ENCODE assay signal across 9 cellular contexts in genomic region chr1:21607549-21608529, GRCh38.
DNase-seq lines count a peak whose midpoint lies in the region; ATAC-seq and TF ChIP-seq lines count a peak whose summit lies in the region.
"Had no signal": no experiment of that assay in that cellular context is flagged by ENCODE, and none has a peak within 500 bp of the region (broad histone marks: within the 10 kb centered on the region; RNA-seq: fewer than 3 reads in every experiment).

No MANE protein-coding gene starts in this region.

- in situ Hi-C loops in brain microvascular endothelial cell (cut with HindIII; ENCODE audit: low pct_ligation_motif_present, low sequenced_read_pairs): no loop called here

- peak; percentile 74 for ATAC-seq in HG02610 (IDR thresholded peaks at IDR 0.05; ENCODE audit: unreplicated experiment)
- ATAC-seq in HG02884 (IDR thresholded peaks at IDR 0.05; ENCODE audit: unreplicated experiment): no peak
- ATAC-seq in GM21526 (IDR thresholded peaks at IDR 0.05; ENCODE audit: low FRiP score, unreplicated experiment): no peak

- no peak for TF ChIP-seq CTCF in brain microvascular endothelial cell (IDR thresholded peaks at IDR 0.05; ENCODE audit: low read depth, low read length, missing control alignments)

- H3K27ac ChIP-seq in brain microvascular endothelial cell: no peak overlapping the region
- H3K27ac ChIP-seq: skin epidermis had no signal

- H3K36me3 ChIP-seq in brain microvascular endothelial cell (replicated peaks): no peaks in the 10 kb centered on the region

- DNase-seq in ELR (ENCODE audit: low read depth) (peak; percentile 72), RPMI8226 (peak; percentile 95), brain microvascular endothelial cell (peak; percentile 95), islet precursor cell (peak; percentile 99)
- peak; percentile 41 for DNase-seq in stimulated activated CD4-positive, alpha-beta T cell treated with anti-CD3 and anti-CD28 coated beads, Interleukin-4, amount 100 ng/mL, for 1 hour

- H3K27me3 ChIP-seq in brain microvascular endothelial cell (replicated peaks): peaks cover 2% of the 10 kb centered on the region

- peak overlapping the region; percentile 20 for H3K4me3 ChIP-seq in brain microvascular endothelial cell (ENCODE audit: low read depth, low read length)
- H3K4me3 ChIP-seq: skin epidermis had no signal

Comparison
In these comparisons a context has a peak if more than half of its experiments do, and no peak if none do; other contexts are left out.
1. DNase-seq: peak in every context shown above with its lines; median percentile 99 in islet precursor cell; 95 in RPMI8226; 95 in brain microvascular endothelial cell; 72 in ELR; 41 in stimulated activated CD4-positive, alpha-beta T cell treated with anti-CD3 and anti-CD28 coated beads, Interleukin-4, amount 100 ng/mL, for 1 hour.